ENCODE assay signal across 1 cellular context in the genomic region with DNA sequence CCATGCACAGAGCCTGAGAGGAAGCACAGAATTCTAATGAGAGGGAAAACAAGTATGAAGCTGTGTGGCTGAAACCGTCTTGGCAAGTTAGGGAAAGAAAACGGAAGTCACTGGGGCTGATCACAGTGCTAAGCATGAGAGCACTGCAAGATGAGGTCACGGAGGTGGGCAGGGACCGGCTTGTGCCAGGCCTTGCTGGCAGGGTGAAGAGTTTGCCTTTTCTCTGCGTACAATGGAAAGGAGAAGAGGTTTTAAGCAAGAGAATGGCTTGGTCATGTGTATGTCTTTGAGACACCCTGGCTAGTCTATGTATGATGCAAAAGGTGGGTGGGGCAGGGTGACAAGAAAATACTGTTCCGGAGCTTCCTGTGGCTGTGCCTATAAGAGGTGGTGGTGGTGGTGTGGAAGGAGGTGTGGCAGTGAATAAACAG.
TF ChIP-seq lines count a peak whose summit lies in the region.

No MANE protein-coding gene starts in this region.

TF ChIP-seq in IMR-90, 13 proteins besides CTCF, POLR2A, EP300 and RAD21 (continued from another document):
- no peak for TF ChIP-seq BHLHE40 (IDR thresholded peaks at IDR 0.05; ENCODE audit: low read depth, low read length)
